In genomic region chr10:102451105-102451969, GRCh38 we compare ENCODE assay signal across 2 cellular contexts.
TF ChIP-seq lines count a peak whose summit lies in the region.

A gene with protein sequence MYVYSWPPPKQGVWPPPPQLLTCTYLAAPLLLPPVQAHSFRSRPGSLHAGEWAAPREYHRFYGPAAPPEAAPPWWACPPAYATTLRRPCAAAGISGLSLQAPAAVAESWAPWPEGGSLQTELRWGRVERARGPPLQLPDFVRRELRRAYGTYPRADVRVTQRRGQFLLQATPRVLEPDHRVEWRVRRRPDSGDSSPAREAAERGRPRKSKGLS (minus strand): TSS chr10:102451543. CDS start chr10:102451093, 450 bp downstream.

TF ChIP-seq in IMR-90, 13 proteins besides CTCF, POLR2A, EP300 and RAD21:
- TF ChIP-seq MXI1 (IDR thresholded peaks at IDR 0.05; ENCODE audit: borderline replicate concordance, low read depth, low read length) (no peak), FOS (IDR thresholded peaks at IDR 0.05; ENCODE audit: low read depth, low read length) (no peak), RCOR1 (IDR thresholded peaks at IDR 0.05; ENCODE audit: insufficient replicate concordance, low read length) (no peak), MAFK (IDR thresholded peaks at IDR 0.05; ENCODE audit: low read depth, low read length) (no peak), MAZ (IDR thresholded peaks at IDR 0.05; ENCODE audit: borderline replicate concordance, low read depth, low read length) (no peak), SMC3 (IDR thresholded peaks at IDR 0.05; ENCODE audit: low read depth, low read length) (no peak), CEBPB (IDR thresholded peaks at IDR 0.05; ENCODE audit: low read depth, low read length) (no peak), ELK1 (IDR thresholded peaks at IDR 0.05; ENCODE audit: borderline replicate concordance, low read depth, low read length) (no peak), RFX5 (IDR thresholded peaks at IDR 0.05; ENCODE audit: low read depth, low read length) (no peak), BHLHE40 (IDR thresholded peaks at IDR 0.05; ENCODE audit: low read depth, low read length) (no peak), CHD1 (IDR thresholded peaks at IDR 0.05; ENCODE audit: low read depth, low read length) (no peak), NFE2L2 (IDR thresholded peaks at IDR 0.05; ENCODE audit: low read depth, low read length) (no peak)
- TF ChIP-seq, protein P1, sequence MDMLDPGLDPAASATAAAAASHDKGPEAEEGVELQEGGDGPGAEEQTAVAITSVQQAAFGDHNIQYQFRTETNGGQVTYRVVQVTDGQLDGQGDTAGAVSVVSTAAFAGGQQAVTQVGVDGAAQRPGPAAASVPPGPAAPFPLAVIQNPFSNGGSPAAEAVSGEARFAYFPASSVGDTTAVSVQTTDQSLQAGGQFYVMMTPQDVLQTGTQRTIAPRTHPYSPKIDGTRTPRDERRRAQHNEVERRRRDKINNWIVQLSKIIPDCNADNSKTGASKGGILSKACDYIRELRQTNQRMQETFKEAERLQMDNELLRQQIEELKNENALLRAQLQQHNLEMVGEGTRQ (IDR thresholded peaks at IDR 0.05; ENCODE audit: low read depth, low read length): no peak

TF ChIP-seq in GM12878, 131 proteins besides CTCF, POLR2A, EP300 and RAD21:
- no peak for TF ChIP-seq NFXL1 (IDR thresholded peaks at IDR 0.05; ENCODE audit: borderline replicate concordance)
- TF ChIP-seq ZBTB4 (CRISPR knock-in tag; IDR thresholded peaks at IDR 0.05): no peak
- no peak for TF ChIP-seq POLR2AphosphoS2 (IDR thresholded peaks at IDR 0.05; ENCODE audit: low read depth, low read length)
- no peak for TF ChIP-seq IRF4 (IDR thresholded peaks at IDR 0.05; ENCODE audit: low read depth, low read length)
- TF ChIP-seq ATF7 (IDR thresholded peaks at IDR 0.05; ENCODE audit: low read depth): no peak
- no peak for TF ChIP-seq HSF1 (IDR thresholded peaks at IDR 0.05; ENCODE audit: low read depth, low read length)
- TF ChIP-seq ZSCAN29 (IDR thresholded peaks at IDR 0.05): no peak
- TF ChIP-seq MTA3 (IDR thresholded peaks at IDR 0.05; ENCODE audit: borderline replicate concordance, low read length): no peak
- no peak for TF ChIP-seq RUNX3 (IDR thresholded peaks at IDR 0.05; ENCODE audit: low read length)
- no peak for TF ChIP-seq RCOR1 (conservative IDR thresholded peaks at IDR 0.05; ENCODE audit: low read depth, low read length)
- no peak for TF ChIP-seq PAX8 (IDR thresholded peaks at IDR 0.05)
- TF ChIP-seq, protein P2, sequence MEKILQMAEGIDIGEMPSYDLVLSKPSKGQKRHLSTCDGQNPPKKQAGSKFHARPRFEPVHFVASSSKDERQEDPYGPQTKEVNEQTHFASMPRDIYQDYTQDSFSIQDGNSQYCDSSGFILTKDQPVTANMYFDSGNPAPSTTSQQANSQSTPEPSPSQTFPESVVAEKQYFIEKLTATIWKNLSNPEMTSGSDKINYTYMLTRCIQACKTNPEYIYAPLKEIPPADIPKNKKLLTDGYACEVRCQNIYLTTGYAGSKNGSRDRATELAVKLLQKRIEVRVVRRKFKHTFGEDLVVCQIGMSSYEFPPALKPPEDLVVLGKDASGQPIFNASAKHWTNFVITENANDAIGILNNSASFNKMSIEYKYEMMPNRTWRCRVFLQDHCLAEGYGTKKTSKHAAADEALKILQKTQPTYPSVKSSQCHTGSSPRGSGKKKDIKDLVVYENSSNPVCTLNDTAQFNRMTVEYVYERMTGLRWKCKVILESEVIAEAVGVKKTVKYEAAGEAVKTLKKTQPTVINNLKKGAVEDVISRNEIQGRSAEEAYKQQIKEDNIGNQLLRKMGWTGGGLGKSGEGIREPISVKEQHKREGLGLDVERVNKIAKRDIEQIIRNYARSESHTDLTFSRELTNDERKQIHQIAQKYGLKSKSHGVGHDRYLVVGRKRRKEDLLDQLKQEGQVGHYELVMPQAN (conservative IDR thresholded peaks at IDR 0.05): no peak
